ENCODE assay signal across 12 cellular contexts in the genomic region with DNA sequence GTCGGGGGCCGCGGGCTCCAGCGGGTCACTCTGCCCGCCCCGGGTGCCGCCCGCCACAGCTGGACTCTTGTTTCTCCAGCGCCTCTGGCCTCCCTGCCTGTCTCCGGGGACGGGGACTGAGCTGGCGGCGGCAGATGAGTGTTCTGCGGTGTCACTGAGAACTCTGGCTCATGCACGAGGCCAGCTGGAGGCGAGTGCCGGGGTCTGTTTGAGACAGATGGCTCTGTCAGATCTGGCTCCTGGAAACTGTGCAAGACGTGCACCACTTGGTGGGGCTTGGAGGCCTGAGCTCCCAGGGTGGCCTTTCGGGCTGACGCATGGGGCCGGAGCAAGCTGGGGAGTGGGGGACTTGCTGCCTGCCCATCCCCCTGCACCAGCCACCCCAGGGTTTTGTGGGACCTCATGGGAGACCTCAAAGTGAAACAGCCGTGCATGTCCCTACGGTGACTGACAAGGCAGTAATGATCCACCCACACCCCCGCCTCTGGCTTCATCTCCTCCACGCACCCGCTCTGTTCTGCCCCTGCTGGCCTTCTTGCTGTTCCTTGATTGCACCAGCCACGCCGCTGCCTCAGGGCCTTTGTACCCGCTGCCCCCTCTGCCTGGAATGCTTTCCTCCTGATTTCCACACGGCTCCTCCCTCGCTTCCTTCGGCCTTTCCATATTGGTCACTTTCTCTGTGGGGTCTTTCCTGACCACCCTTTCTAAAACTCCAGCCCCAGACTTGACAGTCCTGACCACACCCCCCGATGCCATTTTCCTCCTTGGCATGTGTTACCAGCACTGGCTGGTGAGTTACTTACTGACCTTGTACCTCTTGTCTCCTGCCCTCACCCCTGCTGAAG.
A peak's percentile ranks its signal among the peaks of the same experiment; 100 is the strongest.
DNase-seq lines count a peak whose midpoint lies in the region; ATAC-seq and TF ChIP-seq lines count a peak whose summit lies in the region.
"Had no signal": no experiment of that assay in that cellular context is flagged by ENCODE, and none has a peak within 500 bp of the region (broad histone marks: within the 10 kb centered on the region; RNA-seq: fewer than 3 reads in every experiment).

No MANE protein-coding gene starts in this region.

- intact Hi-C loops in psoas muscle (cut with DNase I) = no loop called here
- intact Hi-C loops in Caco-2 (cut with micrococcal nuclease; ENCODE audit: unreplicated experiment) = no loop called here

- H3K4me1 Mint-ChIP-seq in glutamatergic neuron (ENCODE audit: low read depth, unreplicated experiment) (peaks cover 54% of the 10 kb centered on the region), Caco-2 (ENCODE audit: low read depth, unreplicated experiment) (no peaks in the 10 kb centered on the region)

- H3K27ac Mint-ChIP-seq in glutamatergic neuron (ENCODE audit: unreplicated experiment) = peak overlapping the region; percentile 97
- no peak overlapping the region for H3K27ac Mint-ChIP-seq in Caco-2 (ENCODE audit: unreplicated experiment)
- H3K27ac Mint-ChIP-seq: stimulated activated naive B cell treated with anti-CD40 and anti-IgM and Interleukin-4, amounts not matched to agents 10 μg/mL and 1 μg/mL and 100 μg/mL, for 72 hours had no signal

- H3K27ac ChIP-seq in BLaER1 treated with 17β-estradiol and CSF1 and Interleukin-3, amounts not matched to agents 10 nM and 100 nM = peak overlapping the region in 4 of 11 experiments; percentile 25 to 62 (median 42); a peak in 5 of 22 replicates
- peak overlapping the region; percentile 15; the same call in 1 of the 2 replicates for H3K27ac ChIP-seq in SJSA1
- peak overlapping the region; percentile 69 for H3K27ac ChIP-seq in psoas muscle
- H3K27ac ChIP-seq: neutrophil had no signal

- DNase-seq in SJSA1 (ENCODE audit: low read depth in 1 of 2, low spot score in 2 of 2) = peak; percentile 78 to 83
- peak; percentile 92 for DNase-seq in glutamatergic neuron
- peak; percentile 78 to 90 for DNase-seq in psoas muscle
- DNase-seq in iPS-NIHi11 (ENCODE audit: low spot score) = no peak
- no peak for DNase-seq in activated T-cell treated with anti-CD3 and anti-CD28 coated beads, Interleukin-2, amount 50 U/mL, for 1 hour
- DNase-seq in Caco-2 = no peak
- DNase-seq: activated CD8-positive, alpha-beta memory T cell treated with anti-CD3 and anti-CD28 coated beads, Interleukin-2, amount 50 U/mL, for 4 hours; DMS153; stimulated activated naive B cell treated with anti-CD40 and anti-IgM and Interleukin-4, amounts not matched to agents 10 μg/mL and 1 μg/mL and 100 μg/mL, for 72 hours had no signal

- no peak for TF ChIP-seq CTCF in glutamatergic neuron (IDR thresholded peaks at IDR 0.05; ENCODE audit: partially characterized antibody, unreplicated experiment)
- no peak for TF ChIP-seq CTCF in psoas muscle (IDR thresholded peaks at IDR 0.05)
- no peak for TF ChIP-seq CTCF in Caco-2 (IDR thresholded peaks at IDR 0.05; ENCODE audit: insufficient read depth in 1 of 2, low read depth in 1 of 2, low read length in 1 of 2, severe bottlenecking in 1 of 2, unreplicated experiment in 1 of 2)

- no peaks in the 10 kb centered on the region for H3K36me3 ChIP-seq in BLaER1 treated with 17β-estradiol and CSF1 and Interleukin-3, amounts not matched to agents 10 nM and 100 nM
- peaks cover 3% of the 10 kb centered on the region; the same call in 1 of the 2 replicates for H3K36me3 ChIP-seq in SJSA1
- no peaks in the 10 kb centered on the region for H3K36me3 ChIP-seq in psoas muscle (ENCODE audit: insufficient read depth in 1 of 2, low read depth in 1 of 2)
- H3K36me3 ChIP-seq in Caco-2 (ENCODE audit: control insufficient read depth, insufficient read depth, low read length) = no peaks in the 10 kb centered on the region
- H3K36me3 ChIP-seq: neutrophil had no signal

- ATAC-seq in psoas muscle (peak; percentile 74 to 80 (median 76)), HG02623 (IDR thresholded peaks at IDR 0.05; ENCODE audit: unreplicated experiment) (no peak)
- ATAC-seq: stimulated activated naive B cell treated with anti-CD40 and anti-IgM and Interleukin-4, amounts not matched to agents 10 μg/mL and 1 μg/mL and 100 μg/mL, for 72 hours had no signal

- POLR2A ChIA-PET in Caco-2 (lab: Charles Lee) = no interaction called here

- CTCF ChIA-PET in Caco-2 (lab: Charles Lee) = interaction anchor here (0.5 to 0.8 kb wide), 2 partner anchors 10 to 44 kb away, joined by 3 read pairs; no protein-coding TSS in a partner anchor

- WGBS in psoas muscle, 3 donors = 35 to 44% (median 38%) methylated on average over 33 of the region's 33 CpGs

- no peak overlapping the region for H3K4me3 ChIP-seq in BLaER1 treated with 17β-estradiol and CSF1 and Interleukin-3, amounts not matched to agents 10 nM and 100 nM
- H3K4me3 ChIP-seq in SJSA1 (peak overlapping the region; percentile 3; the same call in 1 of the 2 replicates), psoas muscle (peak overlapping the region; percentile 21), Caco-2 (ENCODE audit: low read depth, low read length) (no peak overlapping the region)

- no TSS peak for BruUV-seq in Caco-2 (replicated peaks; lab: Mats Ljungman, UMichigan)

- peaks cover 0 to 17% (median 0%) of the 10 kb centered on the region in 11 experiments; a peak in 2 of 22 replicates for H4K20me1 ChIP-seq in BLaER1 treated with 17β-estradiol and CSF1 and Interleukin-3, amounts not matched to agents 10 nM and 100 nM

- H3K27me3 ChIP-seq in BLaER1 treated with 17β-estradiol and CSF1 and Interleukin-3, amounts not matched to agents 10 nM and 100 nM = peaks cover 0 to 12% (median 0%) of the 10 kb centered on the region in 11 experiments; a peak in 4 of 22 replicates
- H3K27me3 ChIP-seq in SJSA1 (replicated peaks) (no peaks in the 10 kb centered on the region), psoas muscle (ENCODE audit: insufficient read depth in 3 of 3, low read length in 2 of 3) (no peaks in the 10 kb centered on the region), Caco-2 (replicated peaks; ENCODE audit: control insufficient read depth, insufficient read depth, low read length) (no peaks in the 10 kb centered on the region)
- H3K27me3 ChIP-seq: neutrophil had no signal

- H3K36me3 Mint-ChIP-seq in glutamatergic neuron (ENCODE audit: unreplicated experiment) (no peaks in the 10 kb centered on the region), Caco-2 (ENCODE audit: insufficient read depth, unreplicated experiment) (no peaks in the 10 kb centered on the region)
- H3K36me3 Mint-ChIP-seq: stimulated activated naive B cell treated with anti-CD40 and anti-IgM and Interleukin-4, amounts not matched to agents 10 μg/mL and 1 μg/mL and 100 μg/mL, for 72 hours had no signal

- H3K27me3 Mint-ChIP-seq in glutamatergic neuron (ENCODE audit: unreplicated experiment) (peaks cover 24% of the 10 kb centered on the region), Caco-2 (ENCODE audit: insufficient read depth, unreplicated experiment) (no peaks in the 10 kb centered on the region)

- H3K9me3 ChIP-seq in BLaER1 treated with 17β-estradiol and CSF1 and Interleukin-3, amounts not matched to agents 10 nM and 100 nM (replicated peaks in 1 of 11) = no peaks in the 10 kb centered on the region
- H3K9me3 ChIP-seq in SJSA1 (replicated peaks) = no peaks in the 10 kb centered on the region
- H3K9me3 ChIP-seq in psoas muscle = no peaks in the 10 kb centered on the region
- no peaks in the 10 kb centered on the region for H3K9me3 ChIP-seq in Caco-2
- H3K9me3 ChIP-seq: neutrophil had no signal

- H3K9me3 Mint-ChIP-seq in glutamatergic neuron (ENCODE audit: unreplicated experiment) = peaks cover 19% of the 10 kb centered on the region
- no peaks in the 10 kb centered on the region for H3K9me3 Mint-ChIP-seq in Caco-2 (ENCODE audit: unreplicated experiment)
- H3K9me3 Mint-ChIP-seq: stimulated activated naive B cell treated with anti-CD40 and anti-IgM and Interleukin-4, amounts not matched to agents 10 μg/mL and 1 μg/mL and 100 μg/mL, for 72 hours had no signal

- H3K9ac ChIP-seq in BLaER1 treated with 17β-estradiol and CSF1 and Interleukin-3, amounts not matched to agents 10 nM and 100 nM = peak overlapping the region in 4 of 11 experiments; percentile 26 to 56 (median 51); a peak in 7 of 22 replicates

- H3K4me1 ChIP-seq in BLaER1 treated with 17β-estradiol and CSF1 and Interleukin-3, amounts not matched to agents 10 nM and 100 nM = peaks cover 49 to 100% (median 93%) of the 10 kb centered on the region in 10 experiments
- H3K4me1 ChIP-seq in SJSA1 (replicated peaks) (peaks cover 54% of the 10 kb centered on the region), psoas muscle (peaks cover 42% of the 10 kb centered on the region), Caco-2 (peaks cover 5% of the 10 kb centered on the region; the same call in 1 of the 2 replicates)

- peak overlapping the region; percentile 53 to 91 (median 84) for H3K4me2 ChIP-seq in BLaER1 treated with 17β-estradiol and CSF1 and Interleukin-3, amounts not matched to agents 10 nM and 100 nM

- H3K4me3 Mint-ChIP-seq in glutamatergic neuron (ENCODE audit: unreplicated experiment) (peak overlapping the region; percentile 63), Caco-2 (ENCODE audit: unreplicated experiment) (no peak overlapping the region)
- H3K4me3 Mint-ChIP-seq: stimulated activated naive B cell treated with anti-CD40 and anti-IgM and Interleukin-4, amounts not matched to agents 10 μg/mL and 1 μg/mL and 100 μg/mL, for 72 hours had no signal

Comparison
In these comparisons a context has a peak if more than half of its experiments do, and no peak if none do; other contexts are left out.
1. H3K4me3 ChIP-seq: peak in SJSA1 (single experiment) and psoas muscle (single experiment); none in BLaER1 treated with 17β-estradiol and CSF1 and Interleukin-3, amounts not matched to agents 10 nM and 100 nM (0 of 10) and Caco-2 (single experiment).
2. DNase-seq: peak in SJSA1 (2 of 2), glutamatergic neuron (single experiment) and psoas muscle (2 of 2); none in iPS-NIHi11 (single experiment), activated T-cell treated with anti-CD3 and anti-CD28 coated beads, Interleukin-2, amount 50 U/mL, for 1 hour (single experiment) and Caco-2 (0 of 2).